9 cellular contexts compared by ENCODE assay signal in the genomic region with DNA sequence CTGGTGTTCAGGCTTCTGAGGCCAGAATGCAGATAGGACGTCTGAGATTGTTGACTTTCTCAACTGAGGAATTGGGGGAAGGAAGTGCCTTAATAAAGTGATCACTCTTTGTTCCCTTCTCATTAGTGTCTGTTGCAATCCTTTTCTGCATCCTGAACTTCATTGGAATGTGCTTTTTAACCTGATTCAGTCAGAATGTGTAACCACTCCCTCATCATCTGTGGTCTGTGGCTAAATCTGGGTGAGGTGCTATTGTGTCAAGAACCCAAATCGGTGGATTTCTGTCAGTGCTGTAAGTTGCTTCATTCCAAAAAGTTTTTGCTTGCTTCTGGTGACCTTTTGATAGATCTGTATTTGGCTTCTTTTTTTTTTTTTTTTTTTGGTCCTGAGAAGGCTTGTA. TPM values are rescaled to one million over a fixed set of nuclear protein-coding genes. Genes with fewer than 3 reads are reported as not detected.
DNase-seq lines count a peak whose midpoint lies in the region; ATAC-seq and TF ChIP-seq lines count a peak whose summit lies in the region.
"Had no signal": no experiment of that assay in that cellular context is flagged by ENCODE, and none has a peak within 500 bp of the region (broad histone marks: within the 10 kb centered on the region; RNA-seq: fewer than 3 reads in every experiment).

No MANE protein-coding gene starts in this region.

- peaks cover 76% of the 10 kb centered on the region for H3K36me3 Mint-ChIP-seq in activated B cell treated with CpG ODN at 0.5 μM for 24 hours (ENCODE audit: low read depth)

- H3K27me3 Mint-ChIP-seq in activated B cell treated with CpG ODN at 0.5 μM for 24 hours: no peaks in the 10 kb centered on the region

- DNase-seq in cardiac muscle cell (ENCODE audit: low read depth in 1 of 2, low spot score in 1 of 2) (peak in 1 of 2 donors; percentile 92), left ventricle myocardium inferior (no peak), activated B cell treated with CpG ODN at 0.5 μM for 24 hours (no peak), fibroblast of the aortic adventitia (ENCODE audit: low read depth) (peak; percentile 91), upper lobe of right lung (no peak), NCI-H1436 treated with DMSO at 0.1 percent for 48 hours (lab: John Stamatoyannopoulos, UW) (no peak), NCI-H2081 treated with DMSO at 0.1 percent for 48 hours (lab: John Stamatoyannopoulos, UW) (no peak), SW 1271 (lab: John Stamatoyannopoulos, UW) (no peak)
- DNase-seq: SK-N-SH had no signal

- H3K4me1 ChIP-seq in cardiac muscle cell (ENCODE audit: low read depth) (peaks cover 5% of the 10 kb centered on the region), left ventricle myocardium inferior (peaks cover 66% of the 10 kb centered on the region), upper lobe of right lung (peaks cover 14% of the 10 kb centered on the region)

- H3K9me3 ChIP-seq in cardiac muscle cell (ENCODE audit: low read depth): no peaks in the 10 kb centered on the region
- H3K9me3 ChIP-seq in left ventricle myocardium inferior (replicated peaks): no peaks in the 10 kb centered on the region
- H3K9me3 ChIP-seq in upper lobe of right lung: no peaks in the 10 kb centered on the region
- H3K9me3 ChIP-seq: SK-N-SH had no signal

- TF ChIP-seq CTCF in cardiac muscle cell (IDR thresholded peaks at IDR 0.05; ENCODE audit: low read depth, low read length): no peak
- no peak for TF ChIP-seq CTCF in left ventricle myocardium inferior (IDR thresholded peaks at IDR 0.05; ENCODE audit: borderline replicate concordance)
- no peak for TF ChIP-seq CTCF in activated B cell treated with CpG ODN at 0.5 μM for 24 hours (IDR thresholded peaks at IDR 0.05)
- no peak for TF ChIP-seq CTCF in fibroblast of the aortic adventitia (IDR thresholded peaks at IDR 0.05; ENCODE audit: insufficient read depth, low read length)
- no peak for TF ChIP-seq CTCF in upper lobe of right lung (IDR thresholded peaks at IDR 0.05)

- ATAC-seq in activated B cell treated with CpG ODN at 0.5 μM for 24 hours (ENCODE audit: low read depth) (no peak), upper lobe of right lung (peak; percentile 71)

- no peak overlapping the region for H3K4me3 ChIP-seq in cardiac muscle cell
- no peak overlapping the region for H3K4me3 ChIP-seq in left ventricle myocardium inferior
- no peak overlapping the region for H3K4me3 ChIP-seq in fibroblast of the aortic adventitia (ENCODE audit: low read depth, low read length)
- H3K4me3 ChIP-seq in upper lobe of right lung: no peak overlapping the region

- H3K27ac ChIP-seq in cardiac muscle cell: peak overlapping the region; percentile 65
- H3K27ac ChIP-seq in left ventricle myocardium inferior (replicated peaks): no peak overlapping the region
- no peak overlapping the region for H3K27ac ChIP-seq in upper lobe of right lung

- H3K4me1 Mint-ChIP-seq in activated B cell treated with CpG ODN at 0.5 μM for 24 hours: peaks cover 21% of the 10 kb centered on the region

- H3K9me3 Mint-ChIP-seq in activated B cell treated with CpG ODN at 0.5 μM for 24 hours: no peaks in the 10 kb centered on the region

- H3K27me3 ChIP-seq in cardiac muscle cell: no peaks in the 10 kb centered on the region
- H3K27me3 ChIP-seq in left ventricle myocardium inferior (ENCODE audit: low read depth): no peaks in the 10 kb centered on the region
- H3K27me3 ChIP-seq in upper lobe of right lung: no peaks in the 10 kb centered on the region

- CTCF ChIA-PET in activated B cell treated with CpG ODN at 0.5 μM for 24 hours (lab: Charles Lee): no interaction called here

- H3K36me3 ChIP-seq in cardiac muscle cell (peaks cover 65% of the 10 kb centered on the region), left ventricle myocardium inferior (peaks cover 90% of the 10 kb centered on the region), upper lobe of right lung (peaks cover 98% of the 10 kb centered on the region)

- POLR2A ChIA-PET in activated B cell treated with CpG ODN at 0.5 μM for 24 hours (lab: Charles Lee): interaction anchor here (1.5 kb wide), 1 partner anchor 53 kb away, joined by 3 read pairs; a partner anchor contains a TSS

- peak overlapping the region; percentile 19 for H3K27ac Mint-ChIP-seq in activated B cell treated with CpG ODN at 0.5 μM for 24 hours

- H3K4me3 Mint-ChIP-seq in activated B cell treated with CpG ODN at 0.5 μM for 24 hours: no peak overlapping the region

- intact Hi-C loops in left ventricle myocardium inferior (cut with micrococcal nuclease): no loop called here
- intact Hi-C loops in activated B cell treated with CpG ODN at 0.5 μM for 24 hours (cut with micrococcal nuclease): no loop called here
- intact Hi-C loops in upper lobe of right lung (cut with DNase I): no loop called here

RNA-seq across cellular contexts. Expression of a gene that starts 38.2 kb away (rescaled TPM):
- total RNA-seq in cardiac muscle cell (52.9 and 93.3 TPM in 2 replicates), left ventricle myocardium inferior (31.7 TPM), activated B cell treated with CpG ODN at 0.5 μM for 24 hours (116 and 142 TPM in 2 replicates), fibroblast of the aortic adventitia (ENCODE audit: low replicate concordance) (17.4 and 26.9 TPM in 2 replicates), upper lobe of right lung (64.3 TPM)
- polyA plus RNA-seq in cardiac muscle cell: 28.5 and 43.1 TPM in 2 replicates

RNA-seq across cellular contexts. Expression of a gene that starts 53.8 kb away (rescaled TPM):
- total RNA-seq in cardiac muscle cell: 8.5 and 13.7 TPM in 2 replicates
- polyA plus RNA-seq in cardiac muscle cell: 11.7 and 12.4 TPM in 2 replicates
- total RNA-seq in left ventricle myocardium inferior: 5.6 TPM
- total RNA-seq in activated B cell treated with CpG ODN at 0.5 μM for 24 hours: 29.6 and 35.4 TPM in 2 replicates
- 11.5 and 18.1 TPM in 2 replicates for total RNA-seq in fibroblast of the aortic adventitia (ENCODE audit: low replicate concordance)
- 16.7 TPM for total RNA-seq in upper lobe of right lung
